Comparison of ENCODE assay signal across 1 cellular context in the genomic region with DNA sequence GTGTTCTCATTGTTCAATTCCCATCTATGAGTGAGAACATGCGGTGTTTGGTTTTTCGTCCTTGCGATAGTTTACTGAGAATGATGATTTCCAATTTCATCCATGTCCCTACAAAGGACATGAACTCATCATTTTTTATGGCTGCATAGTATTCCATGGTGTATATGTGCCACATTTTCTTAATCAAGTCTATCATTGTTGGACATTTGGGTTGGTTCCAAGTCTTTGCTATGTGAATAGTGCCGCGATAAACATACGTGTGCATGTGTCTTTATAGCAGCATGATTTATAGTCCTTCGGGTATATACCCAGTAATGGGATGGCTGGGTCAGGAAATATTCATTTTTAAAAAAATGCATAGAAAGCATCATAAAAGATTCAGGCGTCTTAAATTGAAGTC. TPM values are rescaled to one million over a fixed set of nuclear protein-coding genes. Genes with fewer than 3 reads are reported as not detected.
"Had no signal": no experiment of that assay in that cellular context is flagged by ENCODE, and none has a peak within 500 bp of the region (broad histone marks: within the 10 kb centered on the region; RNA-seq: fewer than 3 reads in every experiment).

No MANE protein-coding gene starts in this region.

RNA-seq across cellular contexts. Expression of gene CPED1, which starts 4.9 kb away (rescaled TPM):
- total RNA-seq: HT-29 had no signal
